In genomic region chr9:21802418-21803000, GRCh38 we compare ENCODE assay signal across 8 cellular contexts. TPM values are rescaled to one million over a fixed set of nuclear protein-coding genes. Genes with fewer than 3 reads are reported as not detected.
DNase-seq lines count a peak whose midpoint lies in the region; ATAC-seq, FAIRE-seq and TF ChIP-seq lines count a peak whose summit lies in the region.

MTAP (plus strand) TSS chr9:21802636; CDS start chr9:21802749, 113 bp downstream.

- H3K27me3 ChIP-seq in ACC112 (ENCODE audit: insufficient read depth, low read length) (no peaks in the 10 kb centered on the region), HepG2 (ENCODE audit: control insufficient read depth in 1 of 2, insufficient read depth in 2 of 2, low read length in 2 of 2) (no peaks in the 10 kb centered on the region; a peak in 1 of 5 replicates)

- H3K4me3 ChIP-seq in ACC112 (ENCODE audit: low read depth, low read length) (peak within 1 kb of the TSS; percentile 85), HepG2 (replicated peaks in 1 of 3; ENCODE audit: insufficient read depth in 1 of 3, low read depth in 2 of 3, low read length in 3 of 3) (peak within 1 kb of the TSS; percentile 64 to 83 (median 82))

- TF ChIP-seq EP300 in HepG2 (IDR thresholded peaks at IDR 0.05; ENCODE audit: low read depth in 2 of 2, low read length in 2 of 2), result no peak
- 0 out of 2 replicates have a peak, but pooled peaks have one; percentile 33 for TF ChIP-seq EP300 in HepG2 (CRISPR knock-in tag; IDR thresholded peaks at IDR 0.05; ENCODE audit: borderline replicate concordance)

- H3K4me1 Mint-ChIP-seq in activated CD4-positive, alpha-beta T cell treated with anti-CD3 and anti-CD28 coated beads, Interleukin-2, amount 10 ng/mL, durations not matched to agents 24 days and 14 days, result peaks cover 38% of the 10 kb centered on the region

- in situ Hi-C loops in HepG2 (cut with HindIII; ENCODE audit: extremely low pct_ligation_motif_present, low pct_unique_long_range_greater_than_20kb), result loop anchor here (25.0 kb wide), 1 partner anchor 635 kb away; the partner anchor contains the start of gene DMRTA1

- TF ChIP-seq RAD21 in HepG2 (CRISPR knock-in tag; IDR thresholded peaks at IDR 0.05), result no peak

- DNase-seq in NCI-H226, result peak; percentile 77
- peak; percentile 91 for DNase-seq in activated CD4-positive, alpha-beta T cell treated with anti-CD3 and anti-CD28 coated beads, Interleukin-2, amount 10 ng/mL, durations not matched to agents 24 days and 14 days
- DNase-seq in dermis microvascular lymphatic vessel endothelial cell (ENCODE audit: low read depth in 2 of 2), result peak; percentile 90 to 95
- peak; percentile 88 for DNase-seq in HepG2 (ENCODE audit: low spot score)
- DNase-seq in stimulated activated CD4-positive, alpha-beta T cell treated with anti-CD3 and anti-CD28 coated beads, Interleukin-2, amount 100 ng/mL, for 4 hours (ENCODE audit: low read depth), result peak; percentile 68

- H3K27ac Mint-ChIP-seq in activated CD4-positive, alpha-beta T cell treated with anti-CD3 and anti-CD28 coated beads, Interleukin-2, amount 10 ng/mL, durations not matched to agents 24 days and 14 days, result peak within 1 kb of the TSS; percentile 99

- peak within 1 kb of the TSS; percentile 78 for H3K27ac ChIP-seq in ACC112 (ENCODE audit: low read depth, low read length)
- H3K27ac ChIP-seq in HepG2 (ENCODE audit: extremely low read length, insufficient read depth, low read length), result peak within 1 kb of the TSS; percentile 85

- H3K4me1 ChIP-seq in ACC112 (ENCODE audit: control insufficient read depth, insufficient read depth, low read length, unreplicated experiment) (peaks cover 36% of the 10 kb centered on the region), HepG2 (ENCODE audit: insufficient read depth, low read length) (peaks cover 35% of the 10 kb centered on the region)

- TF ChIP-seq POLR2A in HepG2 (IDR thresholded peaks at IDR 0.05; ENCODE audit: insufficient read depth in 1 of 2, low read depth in 2 of 2, low read length in 2 of 2), result peak; percentile 93 to 99

- H3K79me2 ChIP-seq in ACC112 (ENCODE audit: control insufficient read depth, insufficient read depth, low read length, unreplicated experiment), result peaks cover 64% of the 10 kb centered on the region
- peaks cover 44% of the 10 kb centered on the region for H3K79me2 ChIP-seq in HepG2 (ENCODE audit: insufficient read depth, low read length)

- FAIRE-seq in HepG2 (lab: Jason Lieb, UNC), result peak; percentile 71

- H3K4me2 ChIP-seq in HepG2 (ENCODE audit: low read depth, low read length), result peak within 1 kb of the TSS; percentile 89

- intact Hi-C loops in activated CD4-positive, alpha-beta T cell treated with anti-CD3 and anti-CD28 coated beads, Interleukin-2, amount 10 ng/mL, durations not matched to agents 24 days and 14 days (cut with micrococcal nuclease), result loop anchor here (5.0 kb wide), 1 partner anchor 465 kb away; the partner anchor contains the start of gene KLHL9
- intact Hi-C loops in HepG2 (cut with micrococcal nuclease; ENCODE audit: unreplicated experiment), result no loop called here

- no peaks in the 10 kb centered on the region for H3K9me3 ChIP-seq in HepG2 (ENCODE audit: low read length)

- no peaks in the 10 kb centered on the region for H4K20me1 ChIP-seq in HepG2 (ENCODE audit: insufficient read depth, low read length)

- peak within 1 kb of the TSS; percentile 99 for H3K4me3 Mint-ChIP-seq in activated CD4-positive, alpha-beta T cell treated with anti-CD3 and anti-CD28 coated beads, Interleukin-2, amount 10 ng/mL, durations not matched to agents 24 days and 14 days

- ATAC-seq in GM18873 (IDR thresholded peaks at IDR 0.05; ENCODE audit: low FRiP score, unreplicated experiment) (peak; percentile 92), HG03139 (IDR thresholded peaks at IDR 0.05; ENCODE audit: unreplicated experiment) (peak; percentile 90), HepG2 (peak; percentile 99)

- no TSS peak for BruUV-seq in HepG2 (replicated peaks; lab: Mats Ljungman, UMichigan)

- H3K36me3 ChIP-seq in ACC112 (ENCODE audit: insufficient read depth, low read length) (no peaks in the 10 kb centered on the region), HepG2 (replicated peaks in 1 of 2; ENCODE audit: control insufficient read depth in 1 of 2, insufficient read depth in 2 of 2, low read length in 2 of 2) (peaks cover 0 to 1% of the 10 kb centered on the region in 2 experiments; a peak in 1 of 5 replicates)

- H3K36me3 Mint-ChIP-seq in activated CD4-positive, alpha-beta T cell treated with anti-CD3 and anti-CD28 coated beads, Interleukin-2, amount 10 ng/mL, durations not matched to agents 24 days and 14 days (ENCODE audit: low read depth), result peaks cover 18% of the 10 kb centered on the region

- TF ChIP-seq CTCF in HepG2 (CRISPR knock-in tag; IDR thresholded peaks at IDR 0.05), result no peak

- no peaks in the 10 kb centered on the region for H3K9me3 Mint-ChIP-seq in activated CD4-positive, alpha-beta T cell treated with anti-CD3 and anti-CD28 coated beads, Interleukin-2, amount 10 ng/mL, durations not matched to agents 24 days and 14 days

- POLR2A ChIA-PET in HepG2 (lab: Yijun Ruan, JAX), result interaction anchor here (0.7 to 1.8 kb wide), 7 partner anchors 9 to 318 kb away, joined by 3 to 5 read pairs (median 3); no protein-coding TSS in a partner anchor

- peak within 1 kb of the TSS; percentile 96 for H2AFZ ChIP-seq in ACC112 (ENCODE audit: low read length, unreplicated experiment)
- peak within 1 kb of the TSS; percentile 73 for H2AFZ ChIP-seq in HepG2 (ENCODE audit: low read length)

- peaks cover 30% of the 10 kb centered on the region for H3K27me3 Mint-ChIP-seq in activated CD4-positive, alpha-beta T cell treated with anti-CD3 and anti-CD28 coated beads, Interleukin-2, amount 10 ng/mL, durations not matched to agents 24 days and 14 days

- CTCF ChIA-PET in HepG2 (lab: Yijun Ruan, JAX; ENCODE audit: low intra/inter-chr PET ratio, low total read pairs), result no interaction called here

- H3K9ac ChIP-seq in HepG2 (ENCODE audit: insufficient read depth, low read depth, low read length), result peak within 1 kb of the TSS; percentile 82

- WGBS in HepG2 (ENCODE audit: low lambda C conversion rate), result 1% methylated on average over 9 of the region's 48 CpGs

TF ChIP-seq in HepG2, 621 proteins besides CTCF, POLR2A, EP300 and RAD21 (continues in another document):
- no peak; the same call in 1 of the 2 replicates for TF ChIP-seq ZNF274 (CRISPR knock-in tag; IDR thresholded peaks at IDR 0.05)
- TF ChIP-seq ZNF484 (CRISPR knock-in tag; IDR thresholded peaks at IDR 0.05; ENCODE audit: borderline replicate concordance, low read depth), result no peak
- TF ChIP-seq HNF4A (CRISPR knock-in tag; IDR thresholded peaks at IDR 0.05), result no peak
- TF ChIP-seq ARNT2 (CRISPR knock-in tag; IDR thresholded peaks at IDR 0.05; ENCODE audit: low read depth), result peak; percentile 84
- TF ChIP-seq ZNF468 (CRISPR knock-in tag; IDR thresholded peaks at IDR 0.05), result 0 out of 2 replicates have a peak, but pooled peaks have one; percentile 42
- no peak for TF ChIP-seq ZSCAN30 (CRISPR knock-in tag; IDR thresholded peaks at IDR 0.05)
- TF ChIP-seq BRCA1 (CRISPR knock-in tag; IDR thresholded peaks at IDR 0.05), result no peak
- TF ChIP-seq ATF3 (CRISPR knock-in tag; IDR thresholded peaks at IDR 0.05), result no peak; the same call in 1 of the 2 replicates
- no peak; the same call in 1 of the 2 replicates for TF ChIP-seq ZNF556 (CRISPR knock-in tag; IDR thresholded peaks at IDR 0.05; ENCODE audit: borderline replicate concordance)
- peak; percentile 75; the same call in 1 of the 2 replicates for TF ChIP-seq ZNF441 (CRISPR knock-in tag; IDR thresholded peaks at IDR 0.05; ENCODE audit: borderline replicate concordance)

RNA-seq across cellular contexts. Expression of gene MTAP, which starts in this region (rescaled TPM):
- 55.9 and 58.1 TPM in 2 replicates for total RNA-seq in activated CD4-positive, alpha-beta T cell treated with anti-CD3 and anti-CD28 coated beads, Interleukin-2, amount 10 ng/mL, durations not matched to agents 24 days and 14 days
- total RNA-seq in dermis microvascular lymphatic vessel endothelial cell, result 14.8 and 16.7 TPM in 2 replicates
- 51.2 and 74.1 TPM in 2 replicates for total RNA-seq in HepG2 (2016; rRNA removed; fragmentation: Illumina TruSeq; extraction: Trizol)
- total RNA-seq in HepG2 (2016; cell fraction: cytosol; rRNA removed; fragmentation: Illumina TruSeq; extraction: Trizol; ENCODE audit: low read depth), result 6.4 and 7.9 TPM in 2 replicates
- 58.2 and 73.0 TPM in 2 replicates for total RNA-seq in HepG2 (2016; cell fraction: insoluble cytoplasmic fraction; rRNA removed; fragmentation: Illumina TruSeq; extraction: Trizol)
- 16.3 and 18.0 TPM in 2 replicates for total RNA-seq in HepG2 (2016; cell fraction: membrane; rRNA removed; fragmentation: Illumina TruSeq; extraction: Trizol)
- 49.4 and 55.6 TPM in 2 replicates for total RNA-seq in HepG2 (2016; cell fraction: nucleus; rRNA removed; fragmentation: Illumina TruSeq; extraction: Trizol)
- 16.7 and 19.5 TPM in 2 replicates for polyA plus RNA-seq in HepG2 (2011; rRNA removed)
- polyA plus RNA-seq in HepG2 (2011; cell fraction: cytosol; rRNA removed), result 10.4 and 16.4 TPM in 2 replicates
- polyA plus RNA-seq in HepG2 (2011; cell fraction: nucleus; rRNA removed), result 12.0 and 15.3 TPM in 2 replicates
- 24.8 and 27.2 TPM in 2 replicates for polyA plus RNA-seq in HepG2 (2012)
- polyA plus RNA-seq in HepG2 (2016; cell fraction: cytosol; fragmentation: Illumina TruSeq; extraction: Trizol; ENCODE audit: low read depth), result 3.2 and 3.8 TPM in 2 replicates
- polyA plus RNA-seq in HepG2 (2016; cell fraction: insoluble cytoplasmic fraction; fragmentation: Illumina TruSeq; extraction: Trizol; ENCODE audit: low read depth), result 63.2 and 64.8 TPM in 2 replicates
- 10.0 and 10.2 TPM in 2 replicates for polyA plus RNA-seq in HepG2 (2016; cell fraction: membrane; fragmentation: Illumina TruSeq; extraction: Trizol; ENCODE audit: low read depth)
- polyA plus RNA-seq in HepG2 (2016; cell fraction: nucleus; fragmentation: Illumina TruSeq; extraction: Trizol; ENCODE audit: insufficient read depth, low read depth), result 34.8 and 37.8 TPM in 2 replicates
- 30.0 and 49.9 TPM in 2 replicates for polyA minus RNA-seq in HepG2 (2011; rRNA and poly(A)+ RNA removed; ENCODE audit: low replicate concordance)
- polyA minus RNA-seq in HepG2 (2011; cell fraction: cytosol; rRNA and poly(A)+ RNA removed), result 20.3 and 36.7 TPM in 2 replicates
- polyA minus RNA-seq in HepG2 (2011; cell fraction: nucleus; rRNA and poly(A)+ RNA removed), result 65.0 and 65.8 TPM in 2 replicates

Comparison
In these comparisons a context has a peak if more than half of its experiments do, and no peak if none do; other contexts are left out.
1. Peak in every context shown above with its lines: DNase-seq, ATAC-seq, H3K4me3 ChIP-seq and H3K27ac ChIP-seq.